In genomic region chr10:45655219-45655618, GRCh38 we compare ENCODE assay signal across 14 cellular contexts.
"Had no signal": no experiment of that assay in that cellular context is flagged by ENCODE, and none has a peak within 500 bp of the region (broad histone marks: within the 10 kb centered on the region; RNA-seq: fewer than 3 reads in every experiment).

No MANE protein-coding gene starts in this region.

- H3K27me3 Mint-ChIP-seq: activated naive CD4-positive, alpha-beta T cell treated with anti-CD3 and anti-CD28 coated beads, Interleukin-2, amount 10 ng/mL, durations not matched to agents 7 days and 5 days; T-cell had no signal

- H3K27me3 ChIP-seq: dorsolateral prefrontal cortex, tibial nerve, uterus had no signal

- H3K36me3 ChIP-seq: uterus had no signal

- H3K4me3 Mint-ChIP-seq: activated naive CD4-positive, alpha-beta T cell treated with anti-CD3 and anti-CD28 coated beads, Interleukin-2, amount 10 ng/mL, durations not matched to agents 7 days and 5 days; T-cell had no signal

- H3K9me3 ChIP-seq: uterus had no signal

- H3K4me1 ChIP-seq: tibial nerve, uterus had no signal

- H3K4me3 ChIP-seq: dorsolateral prefrontal cortex, SK-N-MC, tibial nerve, uterus had no signal

- H3K27ac ChIP-seq: dorsolateral prefrontal cortex, SK-N-MC, tibial nerve, uterus had no signal

- DNase-seq: activated CD4-positive, alpha-beta T cell treated with anti-CD3 and anti-CD28 coated beads, Interleukin-2, amount 50 U/mL, for 1 hour; activated CD4-positive, CD25-positive, alpha-beta regulatory T cell; activated naive CD4-positive, alpha-beta T cell treated with anti-CD3 and anti-CD28 coated beads, Interleukin-2, amount 10 ng/mL, durations not matched to agents 7 days and 5 days; dorsolateral prefrontal cortex; left cardiac atrium; occipital lobe; posterior cingulate gyrus; retina; stimulated activated naive CD4-positive, alpha-beta T cell treated with Interleukin-2 at 50 U/mL for 16 hours; T-cell; T-helper 9 cell; uterus had no signal

- H3K27ac Mint-ChIP-seq: activated naive CD4-positive, alpha-beta T cell treated with anti-CD3 and anti-CD28 coated beads, Interleukin-2, amount 10 ng/mL, durations not matched to agents 7 days and 5 days; T-cell had no signal
